In the genomic region with DNA sequence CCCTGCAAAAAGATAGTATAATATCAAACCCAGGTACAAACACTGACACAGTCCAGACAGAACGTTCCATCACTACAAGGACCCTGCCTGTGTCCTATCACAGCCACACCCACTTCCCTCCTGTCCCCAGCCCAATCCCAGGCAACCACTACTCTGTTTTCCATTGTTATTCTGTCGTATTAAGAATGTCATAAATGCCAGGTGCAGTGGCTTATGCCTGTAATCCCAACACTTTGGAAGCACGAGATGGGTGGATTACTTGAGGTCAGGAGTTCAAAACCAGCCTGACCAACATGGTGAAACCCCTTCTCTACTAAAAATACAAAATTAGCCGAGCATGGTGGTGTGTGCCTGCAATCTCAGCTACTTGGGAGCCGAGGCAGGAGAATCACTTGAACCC, we compare ENCODE assay signal across 29 cellular contexts.
"Had no signal": no experiment of that assay in that cellular context is flagged by ENCODE, and none has a peak within 500 bp of the region (broad histone marks: within the 10 kb centered on the region; RNA-seq: fewer than 3 reads in every experiment).

No MANE protein-coding gene starts in this region.

- ATAC-seq: activated CD4-positive, alpha-beta T cell treated with anti-CD3 and anti-CD28 coated beads for 36 hours; heart right ventricle; left colon; naive thymus-derived CD8-positive, alpha-beta T cell; psoas muscle; upper lobe of right lung; WTC11 had no signal

- H3K4me3 Mint-ChIP-seq: activated CD4-positive, alpha-beta T cell treated with anti-CD3 and anti-CD28 coated beads for 36 hours; activated naive CD8-positive, alpha-beta T cell; activated T-cell treated with anti-CD3 and anti-CD28 coated beads, Interleukin-2, amount 50 U/mL, for 4 hours; central memory CD8-positive, alpha-beta T cell; stimulated activated naive CD8-positive, alpha-beta T cell treated with anti-CD3 and anti-CD28 coated beads, Interleukin-15, Interleukin-2, amounts not matched to agents 100 ng/mL and 50 ng/mL, for 24 hours; T-helper 1 cell treated with Interleukin-12 subunit alpha and Interleukin-12 subunit beta and Interleukin-4 antibody, amounts not matched to agents 30 μg/mL and 1 μg/mL, for 36 hours; WTC11 had no signal

- H3K4me1 ChIP-seq: adrenal gland, ascending aorta, breast epithelium, psoas muscle, right atrium auricular region had no signal

- H3K4me3 ChIP-seq: adrenal gland, ascending aorta, breast epithelium, coronary artery, esophagus squamous epithelium, heart right ventricle, ovary, psoas muscle, right atrium auricular region, thyroid gland, upper lobe of right lung had no signal

- H3K27ac Mint-ChIP-seq: activated CD4-positive, alpha-beta T cell treated with anti-CD3 and anti-CD28 coated beads for 36 hours; activated naive CD8-positive, alpha-beta T cell; activated T-helper 2 cell treated with anti-CD3 and anti-CD28 coated beads, Interferon-gamma antibody, Interleukin-2, Interleukin-4, amounts not matched to agents 10 μg/mL and 5 μg/mL and 100 μg/mL, durations not matched to agents 14 hours and 24 hours and 36 hours; stimulated activated naive CD8-positive, alpha-beta T cell treated with anti-CD3 and anti-CD28 coated beads, Interleukin-15, Interleukin-2, amounts not matched to agents 100 ng/mL and 50 ng/mL, for 24 hours; T-helper 1 cell treated with Interleukin-12 subunit alpha and Interleukin-12 subunit beta and Interleukin-4 antibody, amounts not matched to agents 30 μg/mL and 1 μg/mL, for 36 hours; WTC11 had no signal

- H3K9me3 ChIP-seq: adrenal gland, ascending aorta, esophagus squamous epithelium, ovary, psoas muscle, right atrium auricular region, thyroid gland, upper lobe of right lung had no signal

- H3K4me1 Mint-ChIP-seq: WTC11 had no signal

- H3K27me3 Mint-ChIP-seq: activated CD4-positive, alpha-beta T cell treated with anti-CD3 and anti-CD28 coated beads for 36 hours; activated naive CD8-positive, alpha-beta T cell; central memory CD8-positive, alpha-beta T cell; naive thymus-derived CD8-positive, alpha-beta T cell; stimulated activated naive CD8-positive, alpha-beta T cell treated with anti-CD3 and anti-CD28 coated beads, Interleukin-15, Interleukin-2, amounts not matched to agents 100 ng/mL and 50 ng/mL, for 24 hours had no signal

- H3K36me3 ChIP-seq: adrenal gland, ascending aorta, breast epithelium, heart right ventricle, ovary, right atrium auricular region, thyroid gland, upper lobe of right lung had no signal

- H3K27ac ChIP-seq: adrenal gland, ascending aorta, breast epithelium, coronary artery, esophagus squamous epithelium, heart right ventricle, ovary, psoas muscle, right atrium auricular region, upper lobe of right lung had no signal

- DNase-seq: activated CD4-positive, alpha-beta T cell treated with anti-CD3 and anti-CD28 coated beads for 36 hours; activated CD4-positive, alpha-beta T cell treated with anti-CD3 and anti-CD28 coated beads, Interleukin-2, amount 50 U/mL, for 4 hours; activated CD8-positive, alpha-beta memory T cell treated with anti-CD3 and anti-CD28 coated beads, Interleukin-2, amount 50 U/mL, for 48 hours; activated naive CD4-positive, alpha-beta T cell; activated T-cell treated with anti-CD3 and anti-CD28 coated beads, Interleukin-2, amount 50 U/mL, for 4 hours; adrenal gland; esophagus squamous epithelium; heart right ventricle; islet precursor cell; left colon; mesendoderm; naive thymus-derived CD8-positive, alpha-beta T cell; ovary; psoas muscle; stimulated activated CD4-positive, alpha-beta T cell treated with anti-CD3 and anti-CD28 coated beads, Interleukin-12 subunit alpha, Interleukin-12 subunit beta, amount 100 ng/mL, for 4 hours; substantia nigra; T1000; thyroid gland; upper lobe of right lung had no signal

- H3K27me3 ChIP-seq: adrenal gland, ascending aorta, breast epithelium, ovary, right atrium auricular region, thyroid gland, upper lobe of right lung had no signal

- H3K9me3 Mint-ChIP-seq: central memory CD8-positive, alpha-beta T cell; stimulated activated naive CD8-positive, alpha-beta T cell treated with anti-CD3 and anti-CD28 coated beads, Interleukin-15, Interleukin-2, amounts not matched to agents 100 ng/mL and 50 ng/mL, for 24 hours had no signal
